Comparison of ENCODE assay signal across 7 cellular contexts in the genomic region with DNA sequence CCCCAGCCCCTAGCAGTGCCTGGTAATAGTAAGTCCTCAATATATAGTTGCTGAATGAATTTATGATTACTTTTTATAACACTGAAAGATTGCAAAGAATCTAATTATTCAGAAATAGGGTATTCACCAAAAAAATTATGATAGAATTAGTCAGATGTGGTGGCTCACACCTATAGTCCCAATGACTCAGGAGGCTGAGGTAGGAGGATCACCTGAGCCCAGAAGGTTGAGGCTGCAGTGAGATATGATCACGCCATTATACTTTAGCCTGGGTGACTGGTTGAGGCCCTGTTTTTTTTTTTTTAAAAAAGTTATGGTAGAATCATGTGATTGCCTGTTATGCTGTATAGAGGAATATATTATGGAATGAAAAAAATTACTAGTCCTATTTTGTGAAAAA. TPM values are rescaled to one million over a fixed set of nuclear protein-coding genes. Genes with fewer than 3 reads are reported as not detected.
A peak's percentile ranks its signal among the peaks of the same experiment; 100 is the strongest.
DNase-seq lines count a peak whose midpoint lies in the region; ATAC-seq and TF ChIP-seq lines count a peak whose summit lies in the region.
"Not testable (repeated sequence)": the region's sequence is repeated elsewhere in the genome, so short reads cannot be mapped to it uniquely, and the experiment has no call there.

No MANE protein-coding gene starts in this region.

- peak overlapping the region; percentile 91 for H3K27ac Mint-ChIP-seq in activated T-cell treated with anti-CD3 and anti-CD28 coated beads, Interleukin-2, amount 50 U/mL, for 24 hours
- H3K27ac Mint-ChIP-seq in activated naive CD8-positive, alpha-beta T cell treated with anti-CD3 and anti-CD28 coated beads for 36 hours: peak overlapping the region; percentile 82
- H3K27ac Mint-ChIP-seq in neural crest cell (ENCODE audit: unreplicated experiment): peak overlapping the region; percentile 74

- H2AFZ ChIP-seq in OCI-LY7 (ENCODE audit: low read length): peak overlapping the region; percentile 82

- H3K36me3 Mint-ChIP-seq in activated T-cell treated with anti-CD3 and anti-CD28 coated beads, Interleukin-2, amount 50 U/mL, for 24 hours (ENCODE audit: low read depth); activated naive CD8-positive, alpha-beta T cell treated with anti-CD3 and anti-CD28 coated beads for 36 hours; neural crest cell (ENCODE audit: low read depth): not testable (repeated sequence)

- not testable (repeated sequence) for BruUV-seq in OCI-LY7 (replicated peaks; lab: Mats Ljungman, UMichigan)

- H3K79me2 ChIP-seq in OCI-LY7 (ENCODE audit: insufficient read depth, low read depth, low read length): not testable (repeated sequence)

- not testable (repeated sequence) for H3K36me3 ChIP-seq in OCI-LY7 (ENCODE audit: insufficient read depth, low read length)

- CTCF ChIA-PET in OCI-LY7 (lab: Charles Lee; ENCODE audit: unreplicated experiment): interaction anchor here (0.7 kb wide), 1 partner anchor 16 kb away, joined by 3 read pairs; no protein-coding TSS in a partner anchor

- H4K20me1 ChIP-seq in OCI-LY7 (ENCODE audit: insufficient read depth, low read length): not testable (repeated sequence)

- not testable (repeated sequence) for H3K9me3 Mint-ChIP-seq in activated T-cell treated with anti-CD3 and anti-CD28 coated beads, Interleukin-2, amount 50 U/mL, for 24 hours; activated naive CD8-positive, alpha-beta T cell treated with anti-CD3 and anti-CD28 coated beads for 36 hours; neural crest cell

- not testable (repeated sequence) for H3K27me3 Mint-ChIP-seq in activated T-cell treated with anti-CD3 and anti-CD28 coated beads, Interleukin-2, amount 50 U/mL, for 24 hours; activated naive CD8-positive, alpha-beta T cell treated with anti-CD3 and anti-CD28 coated beads for 36 hours; neural crest cell (ENCODE audit: low read depth)

- POLR2A ChIA-PET in OCI-LY7 (lab: Charles Lee): not testable (repeated sequence)

- not testable (repeated sequence) for H3K4me3 Mint-ChIP-seq in activated T-cell treated with anti-CD3 and anti-CD28 coated beads, Interleukin-2, amount 50 U/mL, for 24 hours; activated naive CD8-positive, alpha-beta T cell treated with anti-CD3 and anti-CD28 coated beads for 36 hours; neural crest cell

- H3K9me3 ChIP-seq in OCI-LY7 (ENCODE audit: low read length): not testable (repeated sequence)

- ATAC-seq in GM18858 (IDR thresholded peaks at IDR 0.05; ENCODE audit: unreplicated experiment) (peak; percentile 12), GM21526 (IDR thresholded peaks at IDR 0.05; ENCODE audit: low FRiP score, unreplicated experiment) (peak; percentile 3), HG02970 (IDR thresholded peaks at IDR 0.05; ENCODE audit: low FRiP score, unreplicated experiment) (peak; percentile 23)

- peaks cover 27% of the 10 kb centered on the region for H3K4me1 ChIP-seq in OCI-LY7 (ENCODE audit: insufficient read depth, low read length, poor library complexity, severe bottlenecking)

- TF ChIP-seq CTCF in OCI-LY7 (conservative IDR thresholded peaks at IDR 0.05; ENCODE audit: low read length); neural crest cell (conservative IDR thresholded peaks at IDR 0.05): not testable (repeated sequence)

- peak overlapping the region; percentile 40 for H3K27ac ChIP-seq in OCI-LY7 (ENCODE audit: low read depth, low read length, poor library complexity, severe bottlenecking)

- H3K4me2 ChIP-seq in OCI-LY7 (ENCODE audit: low read length): peak overlapping the region; percentile 60

- intact Hi-C loops in OCI-LY7 (cut with micrococcal nuclease; ENCODE audit: unreplicated experiment): loop anchor here (5.0 kb wide), 1 partner anchor 200 kb away; no protein-coding TSS in a partner anchor

- peaks cover 29% of the 10 kb centered on the region for H3K4me1 Mint-ChIP-seq in activated T-cell treated with anti-CD3 and anti-CD28 coated beads, Interleukin-2, amount 50 U/mL, for 24 hours (ENCODE audit: low read depth)
- peaks cover 26% of the 10 kb centered on the region for H3K4me1 Mint-ChIP-seq in activated naive CD8-positive, alpha-beta T cell treated with anti-CD3 and anti-CD28 coated beads for 36 hours
- peaks cover 30% of the 10 kb centered on the region for H3K4me1 Mint-ChIP-seq in neural crest cell

- not testable (repeated sequence) for H3K9me2 ChIP-seq in OCI-LY7 (ENCODE audit: insufficient read depth, low read length)

- not testable (repeated sequence) for DNase-seq in OCI-LY7 (ENCODE audit: low spot score); activated T-cell treated with anti-CD3 and anti-CD28 coated beads, Interleukin-2, amount 50 U/mL, for 24 hours; activated naive CD8-positive, alpha-beta T cell treated with anti-CD3 and anti-CD28 coated beads for 36 hours; neural crest cell (ENCODE audit: low read depth, low spot score)

- peak overlapping the region; percentile 5 for H3K4me3 ChIP-seq in OCI-LY7 (ENCODE audit: low read depth, low read length, poor library complexity, severe bottlenecking)

RNA-seq across cellular contexts. Expression of gene DDX11, which starts 21.5 kb away (rescaled TPM):
- 170 and 189 TPM in 2 replicates for total RNA-seq in OCI-LY7 (2014; rRNA removed; shearing (Covaris generic))
- 262 and 315 TPM in 2 replicates for total RNA-seq in OCI-LY7 (2022)
- total RNA-seq in activated naive CD8-positive, alpha-beta T cell treated with anti-CD3 and anti-CD28 coated beads for 36 hours: 100 to 1,000 TPM; 141 to 143 TPM
- total RNA-seq in neural crest cell: 199 and 202 TPM in 2 replicates
